ENCODE assay signal across 33 cellular contexts in genomic region chr2:81007104-81007503, GRCh38.
DNase-seq lines count a peak whose midpoint lies in the region; ATAC-seq, FAIRE-seq and TF ChIP-seq lines count a peak whose summit lies in the region.
"Had no signal": no experiment of that assay in that cellular context is flagged by ENCODE, and none has a peak within 500 bp of the region (broad histone marks: within the 10 kb centered on the region; RNA-seq: fewer than 3 reads in every experiment).

No MANE protein-coding gene starts in this region.

- no peak overlapping the region for H2BK120ac ChIP-seq in H1 (replicated peaks; ENCODE audit: low read depth, low read length)

- H3K4me3 ChIP-seq in HCT116 (replicated peaks in 1 of 2; ENCODE audit: low read depth in 1 of 2, low read length in 2 of 2) = no peak overlapping the region
- no peak overlapping the region for H3K4me3 ChIP-seq in H1 (ENCODE audit: extremely low read depth in 1 of 4, insufficient read depth in 2 of 4, low read depth in 3 of 4, low read length in 4 of 4)
- H3K4me3 ChIP-seq in MG63 = no peak overlapping the region
- H3K4me3 ChIP-seq: colonic mucosa, transverse colon had no signal

- H4K5ac ChIP-seq in H1 (ENCODE audit: insufficient read length, low read depth, low read length) = no peak overlapping the region

- RAD21 ChIA-PET in HCT116 (lab: Charles Lee; ENCODE audit: low non-redundant PET in 1 of 2, low total read pairs in 2 of 2, uncharacterized antibody in 2 of 2, unreplicated experiment in 2 of 2) = no interaction called here

- H2BK12ac ChIP-seq in H1 (ENCODE audit: low read depth, low read length) = no peak overlapping the region

- ATAC-seq in HCT116 = no peak
- ATAC-seq: activated CD4-positive, CD25-positive, alpha-beta regulatory T cell treated with anti-CD3 and anti-CD28 coated beads, Interleukin-2, amount 50 U/mL, for 24 hours; activated CD8-positive, alpha-beta memory T cell treated with anti-CD3 and anti-CD28 coated beads, Interleukin-2, amount 10 ng/mL, durations not matched to agents 7 days and 5 days; activated T-cell treated with anti-CD3 and anti-CD28 coated beads, Interleukin-2, amount 50 U/mL, for 4 hours; HepG2; left cardiac atrium; stimulated activated memory B cell treated with anti-CD40 and anti-IgM and Interleukin-4, amounts not matched to agents 10 μg/mL and 1 μg/mL and 100 μg/mL, for 72 hours had no signal

- H3K9ac ChIP-seq in HCT116 (ENCODE audit: low read length) (no peak overlapping the region), H1 (replicated peaks in 1 of 4; ENCODE audit: extremely low read depth in 1 of 4, low read depth in 3 of 4, low read length in 3 of 4) (no peak overlapping the region)
- H3K9ac ChIP-seq: SK-N-SH had no signal

- no peaks in the 10 kb centered on the region for H3K79me2 ChIP-seq in HCT116 (ENCODE audit: insufficient read depth, low read length)
- H3K79me2 ChIP-seq in H1 (ENCODE audit: control insufficient read depth in 1 of 2, insufficient read depth in 2 of 2, low read length in 2 of 2) = no peaks in the 10 kb centered on the region

- no peak overlapping the region for H3K14ac ChIP-seq in H1 (ENCODE audit: insufficient read length)

- TF ChIP-seq EP300 in H1 (IDR thresholded peaks at IDR 0.05; ENCODE audit: borderline replicate concordance in 1 of 2, low read depth in 2 of 2, low read length in 2 of 2) = no peak

- H3K27me3 ChIP-seq in HCT116 (ENCODE audit: insufficient read depth, low read length) (no peaks in the 10 kb centered on the region), H1 (replicated peaks in 1 of 4; ENCODE audit: control insufficient read depth in 3 of 4, extremely low read depth in 1 of 4, insufficient read depth in 3 of 4, low read length in 3 of 4) (no peaks in the 10 kb centered on the region), MG63 (no peaks in the 10 kb centered on the region)
- H3K27me3 ChIP-seq: colonic mucosa, transverse colon had no signal

- no peak overlapping the region for H2BK20ac ChIP-seq in H1 (ENCODE audit: low read length)

- FAIRE-seq in H1 (lab: Jason Lieb, UNC) = no peak
- FAIRE-seq: GM18507, HepG2, TTC549 had no signal

- no peak overlapping the region for H2BK5ac ChIP-seq in H1 (ENCODE audit: low read depth, low read length)

- TF ChIP-seq POLR2A in HCT116 (IDR thresholded peaks at IDR 0.05; ENCODE audit: borderline replicate concordance, extremely low read depth, insufficient read depth, insufficient read length) (no peak), H1 (IDR thresholded peaks at IDR 0.05; ENCODE audit: control extremely low read depth in 1 of 2, low read depth in 2 of 2, low read length in 2 of 2) (no peak)

- TF ChIP-seq CTCF in HCT116 (IDR thresholded peaks at IDR 0.05 in 2 of 3, conservative IDR thresholded peaks at IDR 0.05 in 1 of 3; ENCODE audit: borderline replicate concordance in 1 of 3, insufficient read depth in 1 of 3, low read depth in 2 of 3, low read length in 2 of 3) (peak; percentile 10 to 27 (median 22); a peak in 2 of 6 replicates), H1 (IDR thresholded peaks at IDR 0.05; ENCODE audit: control extremely low read depth in 1 of 3, insufficient read depth in 1 of 3, low read depth in 1 of 3, low read length in 3 of 3) (peak in 2 of 3 experiments; percentile 13 to 32; a peak in 2 of 4 replicates)

- DNase-seq in DMS53 (lab: John Stamatoyannopoulos, UW) (peak; percentile 66), HCT116 (ENCODE audit: low read depth, low spot score) (peak; percentile 4), NCI-H748 (lab: John Stamatoyannopoulos, UW; ENCODE audit: unreplicated experiment) (peak; percentile 39), H1 (ENCODE audit: low read depth in 1 of 2, low spot score in 2 of 2) (no peak), MG63 (no peak), UCSD-AML1 (lab: John Stamatoyannopoulos, UW; ENCODE audit: unreplicated experiment) (no peak), HCEC 1CT (no peak)
- DNase-seq in stimulated activated CD4-positive, alpha-beta T cell treated with anti-CD3 and anti-CD28 coated beads, Interleukin-4, amount 100 ng/mL, for 1 hour = no peak
- DNase-seq: activated CD4-positive, alpha-beta T cell treated with anti-CD3 and anti-CD28 coated beads, Interleukin-2, amount 50 U/mL, for 4 hours; activated CD8-positive, alpha-beta memory T cell treated with anti-CD3 and anti-CD28 coated beads, Interleukin-2, amount 10 ng/mL, durations not matched to agents 7 days and 5 days; activated gamma-delta T cell treated with Interleukin-2 at 50 U/mL for 16 hours; activated naive CD8-positive, alpha-beta T cell treated with anti-CD3 and anti-CD28 coated beads, Interleukin-2, amount 10 ng/mL, durations not matched to agents 7 days and 5 days; activated T-cell treated with anti-CD3 and anti-CD28 coated beads, Interleukin-2, amount 50 U/mL, for 4 hours; aorta; C1 segment of cervical spinal cord; Caco-2; colonic mucosa; effector CD8-positive, alpha-beta T cell; hypothalamus; left cardiac atrium; mammary epithelial cell; NCI-H1048; NCI-H1694 treated with DMSO at 0.1 percent for 48 hours; NCI-H524 treated with DMSO at 0.1 percent for 48 hours; nephron progenitor cell; SK-N-SH; transverse colon had no signal

- H3K9me2 ChIP-seq in HCT116 (ENCODE audit: insufficient read depth) = no peaks in the 10 kb centered on the region
- H3K9me2 ChIP-seq: SK-N-SH had no signal

- H2AFZ ChIP-seq in HCT116 (ENCODE audit: low read depth, low read length, poor library complexity, severe bottlenecking) (no peak overlapping the region), H1 (ENCODE audit: low read length) (no peak overlapping the region)

- TF ChIP-seq RAD21 in HCT116 (IDR thresholded peaks at IDR 0.05; ENCODE audit: low read depth) (peak; percentile 42), H1 (IDR thresholded peaks at IDR 0.05 in 1 of 2, conservative IDR thresholded peaks at IDR 0.05 in 1 of 2; ENCODE audit: low read depth in 2 of 2, low read length in 2 of 2) (peak; percentile 59 to 67)

- WGBS in H1 (ENCODE audit: extremely low coverage in 1 of 2, insufficient coverage in 1 of 2, insufficient read length in 1 of 2, insufficient replicate concordance in 2 of 2, low coverage in 1 of 2, low lambda C conversion rate in 2 of 2, missing lambda C conversion rate in 1 of 2), 2 experiments = 84% methylated on average over 2 of the region's 2 CpGs; no CpG with 5 or more reads in 1 of the 2 experiments

- no peak overlapping the region for H3K4ac ChIP-seq in H1 (replicated peaks; ENCODE audit: insufficient read length, low read depth, low read length)

- no peaks in the 10 kb centered on the region for H4K20me1 ChIP-seq in HCT116 (ENCODE audit: insufficient read depth)
- H4K20me1 ChIP-seq in H1 (replicated peaks in 1 of 2; ENCODE audit: control insufficient read depth in 1 of 2, insufficient read depth in 2 of 2, low read length in 2 of 2) = no peaks in the 10 kb centered on the region

- POLR2A ChIA-PET in HCT116 (lab: Charles Lee) = no interaction called here
- POLR2A ChIA-PET in H1 (lab: Charles Lee; ENCODE audit: partially characterized antibody) = no interaction called here

- intact Hi-C loops in HCT116 (cut with micrococcal nuclease) = no loop called here

- CTCF ChIA-PET in HCT116 (lab: Charles Lee) = no interaction called here
- CTCF ChIA-PET in H1 (lab: Charles Lee; ENCODE audit: partially characterized antibody) = interaction anchor here (0.6 to 0.8 kb wide), 3 partner anchors 280 to 1017 kb away, joined by 3 to 7 read pairs (median 3); no protein-coding TSS in a partner anchor

- H3K79me1 ChIP-seq in H1 (ENCODE audit: low read depth, low read length) = no peaks in the 10 kb centered on the region

- H3K18ac ChIP-seq in H1 (ENCODE audit: extremely low read depth, low read length) = no peak overlapping the region

- no TSS peak for BruUV-seq in HCT116 (replicated peaks; lab: Mats Ljungman, UMichigan)

- H3K23ac ChIP-seq in H1 (ENCODE audit: insufficient read length) = no peak overlapping the region

- H4K91ac ChIP-seq in H1 (replicated peaks; ENCODE audit: insufficient read length, low read length) = no peak overlapping the region

- H3K23me2 ChIP-seq in H1 (ENCODE audit: low read depth, low read length) = no peaks in the 10 kb centered on the region

- no peak overlapping the region for H3K4me2 ChIP-seq in HCT116 (ENCODE audit: low read length)
- H3K4me2 ChIP-seq in H1 (ENCODE audit: insufficient read depth in 1 of 2, low read depth in 2 of 2, low read length in 2 of 2) = no peak overlapping the region
- H3K4me2 ChIP-seq: SK-N-SH had no signal

- no peak overlapping the region for H2AK5ac ChIP-seq in H1 (ENCODE audit: low read depth, low read length)

- H3K56ac ChIP-seq in H1 (replicated peaks; ENCODE audit: insufficient read length, low read depth, low read length) = no peak overlapping the region

- no peaks in the 10 kb centered on the region for H3K4me1 ChIP-seq in HCT116 (ENCODE audit: control insufficient read depth in 1 of 2, insufficient read depth in 2 of 2, low read length in 2 of 2)
- no peaks in the 10 kb centered on the region for H3K4me1 ChIP-seq in H1 (replicated peaks in 1 of 4; ENCODE audit: control insufficient read depth in 3 of 4, insufficient read depth in 4 of 4, low read length in 3 of 4)
- H3K4me1 ChIP-seq: Caco-2, colonic mucosa, transverse colon had no signal

- H2BK15ac ChIP-seq in H1 (ENCODE audit: low read length) = no peak overlapping the region

- no peak overlapping the region for H4K8ac ChIP-seq in H1 (ENCODE audit: extremely low read depth, insufficient read depth, low read length)

- no peaks in the 10 kb centered on the region for H3K36me3 ChIP-seq in HCT116 (ENCODE audit: control insufficient read depth in 1 of 2, insufficient read depth in 2 of 2, low read length in 2 of 2)
- H3K36me3 ChIP-seq in H1 (ENCODE audit: control insufficient read depth in 2 of 4, insufficient read depth in 4 of 4, low read length in 3 of 4) = no peaks in the 10 kb centered on the region
- H3K36me3 ChIP-seq in MG63 = no peaks in the 10 kb centered on the region
- H3K36me3 ChIP-seq: colonic mucosa, transverse colon had no signal

- H3K27ac ChIP-seq in HCT116 (ENCODE audit: low read depth, low read length) (no peak overlapping the region), H1 (ENCODE audit: low read depth, low read length) (no peak overlapping the region)
- H3K27ac ChIP-seq: colonic mucosa, epithelial cell of prostate, transverse colon had no signal

- H3K9me3 ChIP-seq in HCT116 (ENCODE audit: control insufficient read depth in 1 of 2, insufficient read depth in 1 of 2, low read depth in 1 of 2, low read length in 2 of 2) (no peaks in the 10 kb centered on the region), H1 (ENCODE audit: insufficient read depth in 2 of 2, low read depth in 1 of 2, low read length in 1 of 2) (0 out of 4 replicates have a peak, but pooled peaks cover 0 to 2% of the 10 kb centered on the region in 2 experiments), MG63 (no peaks in the 10 kb centered on the region)
- H3K9me3 ChIP-seq: Caco-2, colonic mucosa had no signal

TF ChIP-seq in HCT116, 20 proteins besides CTCF, POLR2A, EP300 and RAD21 (continues in another document):
- no peak for TF ChIP-seq MAX (IDR thresholded peaks at IDR 0.05)

TF ChIP-seq in H1, 55 proteins besides CTCF, POLR2A, EP300 and RAD21 (continues in another document):
- TF ChIP-seq CREB1 (IDR thresholded peaks at IDR 0.05) (no peak), YY1 (IDR thresholded peaks at IDR 0.05; ENCODE audit: low read depth, low read length) (no peak)

Comparison
In these comparisons a context has a peak if more than half of its experiments do, and no peak if none do; other contexts are left out.
1. DNase-seq: peak in DMS53 (single experiment), HCT116 (single experiment) and NCI-H748 (single experiment); none in H1 (0 of 2), MG63 (single experiment), UCSD-AML1 (single experiment), stimulated activated CD4-positive, alpha-beta T cell treated with anti-CD3 and anti-CD28 coated beads, Interleukin-4, amount 100 ng/mL, for 1 hour (single experiment) and HCEC 1CT (single experiment).